ENCODE assay signal across 10 cellular contexts in the genomic region with DNA sequence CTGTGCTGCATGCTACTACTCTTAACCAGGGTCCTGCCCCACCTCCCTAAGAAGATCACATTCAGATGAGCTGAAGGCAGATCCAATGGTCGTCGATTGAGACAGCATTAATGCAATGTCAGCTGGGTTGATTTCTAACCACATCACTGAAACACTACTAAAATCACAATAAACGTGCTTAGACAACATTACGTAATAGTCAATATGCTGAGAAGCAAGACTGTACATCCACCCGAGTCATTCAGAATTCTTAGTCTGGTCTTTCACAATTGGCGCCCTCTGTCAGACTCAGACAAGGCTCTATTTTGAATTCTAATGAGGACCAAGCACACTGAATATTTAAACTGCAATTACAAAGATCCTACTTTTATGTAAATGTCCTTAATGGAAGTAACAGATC.
DNase-seq lines count a peak whose midpoint lies in the region; ATAC-seq, FAIRE-seq and TF ChIP-seq lines count a peak whose summit lies in the region.
"Had no signal": no experiment of that assay in that cellular context is flagged by ENCODE, and none has a peak within 500 bp of the region (broad histone marks: within the 10 kb centered on the region; RNA-seq: fewer than 3 reads in every experiment).

No MANE protein-coding gene starts in this region.

- no peak for FAIRE-seq in bronchial epithelial cell (lab: Jason Lieb, UNC)

- no peaks in the 10 kb centered on the region for H3K36me3 ChIP-seq in bronchial epithelial cell (ENCODE audit: control insufficient read depth, insufficient read depth, low read length)
- no peaks in the 10 kb centered on the region for H3K36me3 ChIP-seq in naive thymus-derived CD4-positive, alpha-beta T cell (ENCODE audit: control insufficient read depth in 2 of 3, insufficient read depth in 3 of 3, low read length in 3 of 3)

- H3K27me3 Mint-ChIP-seq in neural crest cell (ENCODE audit: low read depth), result no peaks in the 10 kb centered on the region
- no peaks in the 10 kb centered on the region for H3K27me3 Mint-ChIP-seq in naive thymus-derived CD4-positive, alpha-beta T cell
- H3K27me3 Mint-ChIP-seq: naive thymus-derived CD8-positive, alpha-beta T cell had no signal

- H3K4me1 ChIP-seq in naive thymus-derived CD4-positive, alpha-beta T cell (ENCODE audit: control insufficient read depth in 2 of 2, insufficient read depth in 2 of 2, low read length in 2 of 2), result no peaks in the 10 kb centered on the region

- no peaks in the 10 kb centered on the region for H3K9me3 Mint-ChIP-seq in neural crest cell
- H3K9me3 Mint-ChIP-seq in naive thymus-derived CD4-positive, alpha-beta T cell, result no peaks in the 10 kb centered on the region
- H3K9me3 Mint-ChIP-seq: naive thymus-derived CD8-positive, alpha-beta T cell had no signal

- no peak overlapping the region for H3K4me3 Mint-ChIP-seq in neural crest cell
- no peak overlapping the region for H3K4me3 Mint-ChIP-seq in naive thymus-derived CD4-positive, alpha-beta T cell
- H3K4me3 Mint-ChIP-seq: naive thymus-derived CD8-positive, alpha-beta T cell had no signal

- H3K9me3 ChIP-seq in naive thymus-derived CD4-positive, alpha-beta T cell (ENCODE audit: control insufficient read depth in 2 of 3, low read length in 3 of 3), result no peaks in the 10 kb centered on the region

- H3K4me1 Mint-ChIP-seq in neural crest cell, result peaks cover 44% of the 10 kb centered on the region
- peaks cover 0 to 15% (median 0%) of the 10 kb centered on the region in 7 donors for H3K4me1 Mint-ChIP-seq in naive thymus-derived CD4-positive, alpha-beta T cell

- H3K27ac Mint-ChIP-seq in neural crest cell (ENCODE audit: unreplicated experiment), result peak overlapping the region; percentile 64
- no peak overlapping the region for H3K27ac Mint-ChIP-seq in naive thymus-derived CD4-positive, alpha-beta T cell
- H3K27ac Mint-ChIP-seq: naive thymus-derived CD8-positive, alpha-beta T cell had no signal

- H3K4me3 ChIP-seq in bronchial epithelial cell (ENCODE audit: low read depth, low read length), result no peak overlapping the region
- H3K4me3 ChIP-seq in naive thymus-derived CD4-positive, alpha-beta T cell (ENCODE audit: low read length), result no peak overlapping the region

- no peak for ATAC-seq in naive thymus-derived CD4-positive, alpha-beta T cell
- ATAC-seq: naive thymus-derived CD8-positive, alpha-beta T cell had no signal

- intact Hi-C loops in naive thymus-derived CD4-positive, alpha-beta T cell (cut with micrococcal nuclease), result no loop called here

- no peak for TF ChIP-seq CTCF in bronchial epithelial cell (IDR thresholded peaks at IDR 0.05; ENCODE audit: insufficient read depth, low read length, severe bottlenecking)
- no peak for TF ChIP-seq CTCF in neural crest cell (conservative IDR thresholded peaks at IDR 0.05)

- POLR2A ChIA-PET in naive thymus-derived CD4-positive, alpha-beta T cell (lab: Charles Lee), result no interaction called here

- H3K27ac ChIP-seq in naive thymus-derived CD4-positive, alpha-beta T cell (ENCODE audit: low read depth, low read length), result no peak overlapping the region

- peak; percentile 53 for DNase-seq in HCEC 1CT
- peak; percentile 67 for DNase-seq in NCI-H1436 treated with DMSO at 0.1 percent for 48 hours (lab: John Stamatoyannopoulos, UW)
- peak; percentile 74 for DNase-seq in bronchial epithelial cell (ENCODE audit: low read depth)
- no peak for DNase-seq in neural crest cell (ENCODE audit: low read depth, low spot score)
- no peak for DNase-seq in iPS-NIHi7 (ENCODE audit: extremely low spot score)
- no peak for DNase-seq in naive thymus-derived CD4-positive, alpha-beta T cell
- DNase-seq in activated T-cell treated with anti-CD3 and anti-CD28 coated beads for 4 hours, result no peak
- DNase-seq: activated gamma-delta T cell; naive thymus-derived CD8-positive, alpha-beta T cell; stimulated activated naive CD8-positive, alpha-beta T cell treated with anti-CD3 and anti-CD28 coated beads, Interleukin-15, Interleukin-2, amounts not matched to agents 100 U/mL and 50 U/mL, for 24 hours had no signal

- CTCF ChIA-PET in naive thymus-derived CD4-positive, alpha-beta T cell (lab: Charles Lee), result no interaction called here

- H3K27me3 ChIP-seq in bronchial epithelial cell (ENCODE audit: control insufficient read depth, insufficient read depth, low read length), result no peaks in the 10 kb centered on the region
- no peaks in the 10 kb centered on the region for H3K27me3 ChIP-seq in naive thymus-derived CD4-positive, alpha-beta T cell (ENCODE audit: control insufficient read depth in 2 of 2, insufficient read depth in 2 of 2, low read length in 2 of 2)

- H3K36me3 Mint-ChIP-seq in neural crest cell (ENCODE audit: low read depth), result no peaks in the 10 kb centered on the region
- peaks cover 0 to 20% (median 7%) of the 10 kb centered on the region in 5 donors for H3K36me3 Mint-ChIP-seq in naive thymus-derived CD4-positive, alpha-beta T cell

Comparison
In these comparisons a context has a peak if more than half of its experiments do, and no peak if none do; other contexts are left out.
1. DNase-seq: peak in HCEC 1CT (single experiment), NCI-H1436 treated with DMSO at 0.1 percent for 48 hours (single experiment) and bronchial epithelial cell (single experiment); none in neural crest cell (single experiment), iPS-NIHi7 (single experiment), naive thymus-derived CD4-positive, alpha-beta T cell (0 of 9) and activated T-cell treated with anti-CD3 and anti-CD28 coated beads for 4 hours (single experiment).